In the genomic region with DNA sequence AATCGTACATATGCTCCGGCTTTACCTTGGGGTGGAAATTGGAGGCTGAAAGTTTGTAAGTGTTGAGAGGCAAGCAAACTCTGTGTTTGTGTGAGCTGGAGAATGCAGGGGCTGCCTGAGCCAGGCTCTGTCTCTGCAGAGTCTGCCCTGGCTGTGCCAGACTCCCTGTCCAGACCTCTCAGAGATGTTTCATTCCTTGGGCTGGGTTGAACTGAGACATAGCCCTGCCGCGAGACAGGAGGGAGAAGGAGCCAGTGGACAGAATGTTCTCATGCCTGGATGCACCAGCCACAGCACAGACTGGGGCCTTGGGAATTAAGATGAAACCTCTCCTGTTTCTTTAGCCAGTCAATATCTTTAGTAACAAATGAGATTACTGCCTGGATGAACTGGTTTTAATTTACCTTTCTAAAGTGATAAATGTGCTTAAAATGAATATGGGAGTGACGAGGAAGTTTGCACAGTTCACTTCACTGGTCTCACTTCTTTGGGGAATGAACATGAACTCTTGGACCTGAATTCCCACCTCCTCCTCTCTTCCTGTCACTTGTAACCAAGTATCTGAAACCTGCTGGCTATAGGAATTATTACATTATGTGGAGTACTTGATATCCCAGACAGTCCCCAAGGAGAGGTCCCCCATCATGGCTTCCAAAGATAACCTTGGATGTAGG, we compare ENCODE assay signal across 8 cellular contexts.
DNase-seq lines count a peak whose midpoint lies in the region; ATAC-seq lines count a peak whose summit lies in the region.

No MANE protein-coding gene starts in this region.

- peak overlapping the region; percentile 98 for H3K27ac ChIP-seq in angular gyrus (ENCODE audit: low read depth, low read length)

- H3K9me3 Mint-ChIP-seq in stimulated activated effector memory CD8-positive, alpha-beta T cell treated with anti-CD3 and anti-CD28 coated beads, Interleukin-12 subunit alpha, Interleukin-12 subunit beta, amount 100 ng/mL, for 72 hours, result no peaks in the 10 kb centered on the region

- H3K36me3 Mint-ChIP-seq in stimulated activated effector memory CD8-positive, alpha-beta T cell treated with anti-CD3 and anti-CD28 coated beads, Interleukin-12 subunit alpha, Interleukin-12 subunit beta, amount 100 ng/mL, for 72 hours, result no peaks in the 10 kb centered on the region

- ATAC-seq in HG02763 (IDR thresholded peaks at IDR 0.05; ENCODE audit: unreplicated experiment) (peak; percentile 5), HG02884 (IDR thresholded peaks at IDR 0.05; ENCODE audit: unreplicated experiment) (no peak)
- ATAC-seq in stimulated activated effector memory CD8-positive, alpha-beta T cell treated with anti-CD3 and anti-CD28 coated beads, Interleukin-12 subunit alpha, Interleukin-12 subunit beta, amount 100 ng/mL, for 72 hours, result no peak

- H3K27ac Mint-ChIP-seq in stimulated activated effector memory CD8-positive, alpha-beta T cell treated with anti-CD3 and anti-CD28 coated beads, Interleukin-12 subunit alpha, Interleukin-12 subunit beta, amount 100 ng/mL, for 72 hours, result peak overlapping the region; percentile 51

- H3K4me1 Mint-ChIP-seq in stimulated activated effector memory CD8-positive, alpha-beta T cell treated with anti-CD3 and anti-CD28 coated beads, Interleukin-12 subunit alpha, Interleukin-12 subunit beta, amount 100 ng/mL, for 72 hours, result peaks cover 70% of the 10 kb centered on the region

- DNase-seq in left kidney (ENCODE audit: low read depth, low spot score) (peak; percentile 73), NCI-H1417 treated with DMSO at 0.1 percent for 48 hours (lab: John Stamatoyannopoulos, UW) (no peak), NCI-H1417 (lab: John Stamatoyannopoulos, UW) (no peak), NCI-H446 treated with DMSO at 0.1 percent for 48 hours (lab: John Stamatoyannopoulos, UW) (no peak)
- DNase-seq in stimulated activated effector memory CD8-positive, alpha-beta T cell treated with anti-CD3 and anti-CD28 coated beads, Interleukin-12 subunit alpha, Interleukin-12 subunit beta, amount 100 ng/mL, for 72 hours (ENCODE audit: low spot score in 2 of 2), result no peak

- H3K4me3 Mint-ChIP-seq in stimulated activated effector memory CD8-positive, alpha-beta T cell treated with anti-CD3 and anti-CD28 coated beads, Interleukin-12 subunit alpha, Interleukin-12 subunit beta, amount 100 ng/mL, for 72 hours, result peak overlapping the region; percentile 17
